In genomic region chrX:23894952-23895351, GRCh38 we compare ENCODE assay signal across 1 cellular context.
TF ChIP-seq lines count a peak whose summit lies in the region.

No MANE protein-coding gene starts in this region.

TF ChIP-seq in K562, 482 proteins besides CTCF, POLR2A, EP300 and RAD21:
- TF ChIP-seq ZNF384 (IDR thresholded peaks at IDR 0.05; ENCODE audit: low read depth, low read length): peak; percentile 48; the same call in 1 of the 2 replicates
- 0 out of 2 replicates have a peak, but pooled peaks have one; percentile 33 for TF ChIP-seq DPF2 (IDR thresholded peaks at IDR 0.05)
- TF ChIP-seq NFIC (IDR thresholded peaks at IDR 0.05): peak; percentile 65
- TF ChIP-seq ARID1B (IDR thresholded peaks at IDR 0.05): peak; percentile 57
- peak; percentile 45 for TF ChIP-seq CBFA2T3 (IDR thresholded peaks at IDR 0.05)
